Comparison of ENCODE assay signal across 9 cellular contexts in the genomic region with DNA sequence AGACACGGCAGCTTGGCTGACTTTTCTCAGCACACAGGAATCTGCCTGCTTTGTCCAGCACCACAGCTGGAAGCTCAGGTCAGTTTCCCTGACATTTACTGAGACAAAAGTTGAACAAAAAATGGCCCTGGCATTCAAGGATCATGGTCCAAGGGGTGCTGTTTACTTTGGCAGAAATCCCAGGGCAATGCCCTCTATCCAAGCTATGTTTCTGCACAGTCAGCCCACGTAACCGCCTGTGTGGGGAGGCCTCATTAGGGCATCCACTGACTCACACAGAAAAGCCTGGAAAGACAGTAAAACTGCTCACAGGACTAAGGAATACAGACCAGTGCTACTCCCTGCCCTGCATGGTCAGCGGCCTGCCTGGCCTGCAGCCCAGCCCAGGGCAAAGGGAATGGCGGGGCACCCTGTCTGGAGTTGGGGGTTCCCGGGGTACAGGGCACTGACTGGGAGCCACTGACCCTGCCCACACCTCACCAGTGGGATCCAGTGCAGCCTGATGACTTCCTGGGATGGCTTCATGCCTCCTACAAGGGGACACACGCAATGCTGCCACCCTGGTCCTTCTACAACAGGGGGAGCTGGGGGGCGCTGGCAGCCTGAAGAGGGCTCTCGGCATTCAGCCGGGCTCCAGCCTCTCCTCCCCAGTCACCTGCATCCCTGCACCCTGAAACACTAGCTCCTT.
A peak's percentile ranks its signal among the peaks of the same experiment; 100 is the strongest.
DNase-seq lines count a peak whose midpoint lies in the region; ATAC-seq and TF ChIP-seq lines count a peak whose summit lies in the region.
"Had no signal": no experiment of that assay in that cellular context is flagged by ENCODE, and none has a peak within 500 bp of the region (broad histone marks: within the 10 kb centered on the region; RNA-seq: fewer than 3 reads in every experiment).

No MANE protein-coding gene starts in this region.

- H3F3A ChIP-seq in neural progenitor cell (ENCODE audit: low read depth), result no peaks in the 10 kb centered on the region

- H3K9me3 Mint-ChIP-seq in neural progenitor cell, result no peaks in the 10 kb centered on the region
- H3K9me3 Mint-ChIP-seq: activated naive CD4-positive, alpha-beta T cell treated with anti-CD3 and anti-CD28 coated beads, Interleukin-2, amount 50 U/mL, for 24 hours had no signal

- no peak overlapping the region for H3K27ac ChIP-seq in neural progenitor cell

- TF ChIP-seq CTCF in neural progenitor cell (IDR thresholded peaks at IDR 0.05), result no peak

- H3K27me3 ChIP-seq in neural progenitor cell, result no peaks in the 10 kb centered on the region

- no peaks in the 10 kb centered on the region for H3K79me2 ChIP-seq in neural progenitor cell (ENCODE audit: low read depth)

- no peaks in the 10 kb centered on the region for H3K27me3 Mint-ChIP-seq in neural progenitor cell (ENCODE audit: insufficient read depth, low read depth)
- H3K27me3 Mint-ChIP-seq: activated naive CD4-positive, alpha-beta T cell treated with anti-CD3 and anti-CD28 coated beads, Interleukin-2, amount 50 U/mL, for 24 hours had no signal

- H3K9ac ChIP-seq in neural progenitor cell, result no peak overlapping the region

- ATAC-seq in HG02884 (IDR thresholded peaks at IDR 0.05; ENCODE audit: unreplicated experiment) (no peak), HG03571 (IDR thresholded peaks at IDR 0.05; ENCODE audit: unreplicated experiment) (no peak)

- no peaks in the 10 kb centered on the region for H3K9me3 ChIP-seq in neural progenitor cell (ENCODE audit: low read depth)

- H3K4me3 Mint-ChIP-seq in neural progenitor cell, result no peak overlapping the region
- H3K4me3 Mint-ChIP-seq: activated naive CD4-positive, alpha-beta T cell treated with anti-CD3 and anti-CD28 coated beads, Interleukin-2, amount 50 U/mL, for 24 hours had no signal

- no peak overlapping the region for H3K4me2 ChIP-seq in neural progenitor cell

- no peak overlapping the region for H2AFZ ChIP-seq in neural progenitor cell (replicated peaks)

- H3K27ac Mint-ChIP-seq in neural progenitor cell, result peak overlapping the region; percentile 42
- H3K27ac Mint-ChIP-seq: activated naive CD4-positive, alpha-beta T cell treated with anti-CD3 and anti-CD28 coated beads, Interleukin-2, amount 50 U/mL, for 24 hours had no signal

- no peaks in the 10 kb centered on the region for H3K36me3 ChIP-seq in neural progenitor cell

- H3K4me1 Mint-ChIP-seq in neural progenitor cell, result no peaks in the 10 kb centered on the region
- H3K4me1 Mint-ChIP-seq: activated naive CD4-positive, alpha-beta T cell treated with anti-CD3 and anti-CD28 coated beads, Interleukin-2, amount 50 U/mL, for 24 hours had no signal

- H3K4me3 ChIP-seq in neural progenitor cell, result no peak overlapping the region

- H3K4me1 ChIP-seq in neural progenitor cell, result no peaks in the 10 kb centered on the region

- H4K20me1 ChIP-seq in neural progenitor cell (ENCODE audit: low read depth), result no peaks in the 10 kb centered on the region

- DNase-seq in COLO668 (lab: John Stamatoyannopoulos, UW; ENCODE audit: unreplicated experiment), result peak; percentile 12
- DNase-seq in NCI-H146 (lab: John Stamatoyannopoulos, UW), result peak; percentile 54
- DNase-seq in dermis microvascular lymphatic vessel endothelial cell (ENCODE audit: low read depth in 2 of 2), result peak; percentile 54 to 84
- no peak for DNase-seq in neural progenitor cell (ENCODE audit: low spot score)
- no peak for DNase-seq in NOMO-1 treated with DMSO at 0.1 percent for 48 hours (lab: John Stamatoyannopoulos, UW; ENCODE audit: unreplicated experiment)
- DNase-seq in COR-L47 (lab: John Stamatoyannopoulos, UW), result no peak

- H3K36me3 Mint-ChIP-seq in neural progenitor cell, result peaks cover 57% of the 10 kb centered on the region

Comparison
In these comparisons a context has a peak if more than half of its experiments do, and no peak if none do; other contexts are left out.
1. DNase-seq: peak in COLO668 (single experiment), NCI-H146 (single experiment) and dermis microvascular lymphatic vessel endothelial cell (2 of 2); none in neural progenitor cell (single experiment), NOMO-1 treated with DMSO at 0.1 percent for 48 hours (single experiment) and COR-L47 (single experiment).